Comparison of ENCODE assay signal across 12 cellular contexts in the genomic region with DNA sequence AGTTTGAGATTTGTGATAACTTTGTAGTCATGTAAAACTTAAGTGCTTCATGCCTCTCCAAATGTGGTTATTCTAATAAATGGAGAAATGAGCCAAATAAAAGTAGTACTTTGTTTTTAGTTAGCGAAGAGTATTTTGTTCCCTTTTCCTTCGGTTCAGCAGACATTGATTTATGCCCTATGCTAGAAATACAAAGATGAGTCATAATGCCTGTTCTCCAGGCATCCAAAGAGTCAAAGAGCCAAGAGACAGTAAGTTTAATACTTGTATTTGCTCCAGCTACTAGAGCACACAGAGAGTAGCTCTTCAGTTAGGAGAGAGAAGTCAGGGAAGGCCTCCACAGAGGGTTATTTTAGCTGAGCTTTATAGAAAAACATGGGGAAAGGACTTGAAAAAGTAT. TPM values are rescaled to one million over a fixed set of nuclear protein-coding genes. Genes with fewer than 3 reads are reported as not detected.
DNase-seq lines count a peak whose midpoint lies in the region; ATAC-seq and TF ChIP-seq lines count a peak whose summit lies in the region.
"Had no signal": no experiment of that assay in that cellular context is flagged by ENCODE, and none has a peak within 500 bp of the region (broad histone marks: within the 10 kb centered on the region; RNA-seq: fewer than 3 reads in every experiment).

No MANE protein-coding gene starts in this region.

- no peak for ATAC-seq in GM18517 (IDR thresholded peaks at IDR 0.05; ENCODE audit: unreplicated experiment)
- ATAC-seq in GM21737 (IDR thresholded peaks at IDR 0.05; ENCODE audit: unreplicated experiment) = no peak
- ATAC-seq in GM18511 (IDR thresholded peaks at IDR 0.05; ENCODE audit: unreplicated experiment) = no peak
- ATAC-seq: sciatic nerve had no signal

- H3K27ac ChIP-seq in SJCRH30 = peak overlapping the region; percentile 68

- H3K36me3 ChIP-seq in SJCRH30 = peaks cover 29% of the 10 kb centered on the region

- no peaks in the 10 kb centered on the region for H3K27me3 ChIP-seq in SJCRH30

- H3K4me3 ChIP-seq in SJCRH30 = no peak overlapping the region
- no peak overlapping the region for H3K4me3 ChIP-seq in fibroblast of villous mesenchyme (ENCODE audit: low read depth, low read length)
- H3K4me3 ChIP-seq in retinal pigment epithelial cell (ENCODE audit: low read length) = no peak overlapping the region

- H3K9me3 ChIP-seq in SJCRH30 (replicated peaks) = no peaks in the 10 kb centered on the region

- peak; percentile 61 for DNase-seq in ELR (ENCODE audit: low read depth)
- peak in 1 of 2 experiments; percentile 29 for DNase-seq in SJCRH30
- peak; percentile 85 for DNase-seq in fibroblast of villous mesenchyme (ENCODE audit: low read depth)
- DNase-seq in retinal pigment epithelial cell (ENCODE audit: low read depth) = peak; percentile 5
- no peak for DNase-seq in activated CD4-positive, alpha-beta T cell treated with anti-CD3 and anti-CD28 coated beads for 48 hours
- DNase-seq: DMS 273 treated with DMSO at 0.1 percent for 48 hours; kidney; stimulated activated CD8-positive, alpha-beta memory T cell treated with anti-CD3 and anti-CD28 coated beads, Interleukin-4, amount 100 ng/mL, for 48 hours had no signal

- TF ChIP-seq CTCF in fibroblast of villous mesenchyme (IDR thresholded peaks at IDR 0.05; ENCODE audit: insufficient read depth, low read depth, low read length) (no peak), retinal pigment epithelial cell (conservative IDR thresholded peaks at IDR 0.05; ENCODE audit: low read depth, low read length) (no peak)

- peaks cover 24% of the 10 kb centered on the region for H3K4me1 ChIP-seq in SJCRH30

RNA-seq across cellular contexts. Expression of a gene that starts 38.8 kb away (rescaled TPM):
- total RNA-seq in SJCRH30 (2014; rRNA removed; shearing (Covaris generic)) = 7.8 and 9.5 TPM in 2 replicates
- total RNA-seq in fibroblast of villous mesenchyme = 1.3 TPM in 1 of 2 replicates, not detected in the other

RNA-seq across cellular contexts. Expression of a gene that starts 40.7 kb away (rescaled TPM):
- 109 and 125 TPM in 2 replicates for total RNA-seq in SJCRH30 (2014; rRNA removed; shearing (Covaris generic))
- total RNA-seq in fibroblast of villous mesenchyme = 101 and 106 TPM in 2 replicates
